In genomic region chr6:131715567-131715966, GRCh38 we compare ENCODE assay signal across 11 cellular contexts. TPM values are rescaled to one million over a fixed set of nuclear protein-coding genes. Genes with fewer than 3 reads are reported as not detected.
DNase-seq lines count a peak whose midpoint lies in the region; ATAC-seq and TF ChIP-seq lines count a peak whose summit lies in the region.
"Not testable (repeated sequence)": the region's sequence is repeated elsewhere in the genome, so short reads cannot be mapped to it uniquely, and the experiment has no call there.
"Had no signal": no experiment of that assay in that cellular context is flagged by ENCODE, and none has a peak within 500 bp of the region (broad histone marks: within the 10 kb centered on the region; RNA-seq: fewer than 3 reads in every experiment).

No MANE protein-coding gene starts in this region.

- not testable (repeated sequence) for H3K4me3 Mint-ChIP-seq in CD4-positive, alpha-beta T cell; WTC11; stimulated activated effector memory CD8-positive, alpha-beta T cell treated with anti-CD3 and anti-CD28 coated beads, Interleukin-12 subunit alpha, Interleukin-12 subunit beta, amount 100 ng/mL, for 72 hours

- CTCF ChIA-PET in CD4-positive, alpha-beta T cell (lab: Charles Lee); WTC11 (lab: Charles Lee): not testable (repeated sequence)

- not testable (repeated sequence) for H3K27ac Mint-ChIP-seq in CD4-positive, alpha-beta T cell; WTC11; stimulated activated effector memory CD8-positive, alpha-beta T cell treated with anti-CD3 and anti-CD28 coated beads, Interleukin-12 subunit alpha, Interleukin-12 subunit beta, amount 100 ng/mL, for 72 hours

- H3K36me3 Mint-ChIP-seq in CD4-positive, alpha-beta T cell (ENCODE audit: low read depth); WTC11; stimulated activated effector memory CD8-positive, alpha-beta T cell treated with anti-CD3 and anti-CD28 coated beads, Interleukin-12 subunit alpha, Interleukin-12 subunit beta, amount 100 ng/mL, for 72 hours: not testable (repeated sequence)

- H3K27me3 Mint-ChIP-seq in CD4-positive, alpha-beta T cell; WTC11 (ENCODE audit: low read depth): not testable (repeated sequence)

- DNase-seq in CD4-positive, alpha-beta T cell; WTC11 (ENCODE audit: low spot score); Right ventricle myocardium inferior (ENCODE audit: missing footprints); stimulated activated effector memory CD8-positive, alpha-beta T cell treated with anti-CD3 and anti-CD28 coated beads, Interleukin-12 subunit alpha, Interleukin-12 subunit beta, amount 100 ng/mL, for 72 hours (ENCODE audit: low spot score in 2 of 2): not testable (repeated sequence)

- peak; percentile 49 for ATAC-seq in CD4-positive, alpha-beta T cell (ENCODE audit: poor library complexity)
- ATAC-seq in GM19395 (IDR thresholded peaks at IDR 0.05; ENCODE audit: unreplicated experiment) (peak; percentile 60), GM21526 (IDR thresholded peaks at IDR 0.05; ENCODE audit: low FRiP score, unreplicated experiment) (peak; percentile 62), HG02610 (IDR thresholded peaks at IDR 0.05; ENCODE audit: unreplicated experiment) (peak; percentile 54), HG03175 (IDR thresholded peaks at IDR 0.05; ENCODE audit: unreplicated experiment) (peak; percentile 64), WTC11 (peak; percentile 91), Right ventricle myocardium inferior (peak; percentile 13)
- ATAC-seq in stimulated activated effector memory CD8-positive, alpha-beta T cell treated with anti-CD3 and anti-CD28 coated beads, Interleukin-12 subunit alpha, Interleukin-12 subunit beta, amount 100 ng/mL, for 72 hours, result peak; percentile 31

- H3K27ac ChIP-seq in CD4-positive, alpha-beta T cell (ENCODE audit: low read depth, low read length), result not testable (repeated sequence)

- TF ChIP-seq CTCF in CD4-positive, alpha-beta T cell (IDR thresholded peaks at IDR 0.05); WTC11 (IDR thresholded peaks at IDR 0.05): not testable (repeated sequence)

- H3K9me3 ChIP-seq in CD4-positive, alpha-beta T cell (ENCODE audit: control insufficient read depth, low read length), result not testable (repeated sequence)

- not testable (repeated sequence) for H3K9me3 Mint-ChIP-seq in CD4-positive, alpha-beta T cell; WTC11; stimulated activated effector memory CD8-positive, alpha-beta T cell treated with anti-CD3 and anti-CD28 coated beads, Interleukin-12 subunit alpha, Interleukin-12 subunit beta, amount 100 ng/mL, for 72 hours

- intact Hi-C loops in CD4-positive, alpha-beta T cell (cut with DNase I, micrococcal nuclease); Right ventricle myocardium inferior (cut with DNase I): not testable (repeated sequence)

- not testable (repeated sequence) for H3K27me3 ChIP-seq in CD4-positive, alpha-beta T cell (ENCODE audit: control insufficient read depth, insufficient read depth, low read length)

- not testable (repeated sequence) for H3K4me1 Mint-ChIP-seq in CD4-positive, alpha-beta T cell (ENCODE audit: low read depth); WTC11; stimulated activated effector memory CD8-positive, alpha-beta T cell treated with anti-CD3 and anti-CD28 coated beads, Interleukin-12 subunit alpha, Interleukin-12 subunit beta, amount 100 ng/mL, for 72 hours

- POLR2A ChIA-PET in CD4-positive, alpha-beta T cell (lab: Charles Lee); WTC11 (lab: Charles Lee): not testable (repeated sequence)

RNA-seq across cellular contexts. Expression of gene CTAGE9, which starts 4.8 kb away (rescaled TPM):
- not detected for total RNA-seq in CD4-positive, alpha-beta T cell
- total RNA-seq in WTC11 (2021) (0.09 TPM in 1 of 3 replicates, not detected in the others), Right ventricle myocardium inferior (not detected)
- total RNA-seq: CD8-positive, alpha-beta T cell; MCF 10A; RPMI7951 had no signal

RNA-seq across cellular contexts. Expression of gene OR2A4, which starts 14.4 kb away (rescaled TPM):
- total RNA-seq in CD4-positive, alpha-beta T cell, result not detected
- total RNA-seq in WTC11 (2021) (not detected in 3 replicates), Right ventricle myocardium inferior (not detected)
- total RNA-seq: CD8-positive, alpha-beta T cell; MCF 10A; RPMI7951 had no signal

Comparison
In these comparisons a context has a peak if more than half of its experiments do, and no peak if none do; other contexts are left out.
1. ATAC-seq: peak in every context shown above with its lines; median percentile 91 in WTC11; 64 in HG03175; 62 in GM21526; 60 in GM19395; 54 in HG02610; 49 in CD4-positive, alpha-beta T cell; 31 in stimulated activated effector memory CD8-positive, alpha-beta T cell treated with anti-CD3 and anti-CD28 coated beads, Interleukin-12 subunit alpha, Interleukin-12 subunit beta, amount 100 ng/mL, for 72 hours; 13 in Right ventricle myocardium inferior.